36 cellular contexts compared by ENCODE assay signal in the genomic region with DNA sequence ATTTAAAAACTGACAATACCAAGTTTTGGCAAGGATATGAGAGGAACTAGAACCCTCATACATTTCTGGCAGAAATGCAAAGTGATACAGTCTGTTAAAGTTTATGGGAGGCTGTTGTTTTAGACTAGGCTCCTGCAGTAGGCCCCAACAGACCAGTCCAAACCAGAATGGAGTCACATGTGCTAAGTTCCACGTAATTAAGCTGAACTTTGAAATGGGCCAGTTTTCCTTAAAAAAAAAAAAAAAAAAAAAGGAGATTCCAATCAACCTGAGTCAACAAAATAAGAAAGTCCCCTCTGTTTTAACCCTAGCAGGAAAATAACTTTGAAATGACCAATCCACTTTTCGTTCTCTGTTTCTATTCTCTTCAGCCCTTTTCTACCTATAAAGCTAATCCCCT. TPM values are rescaled to one million over a fixed set of nuclear protein-coding genes. Genes with fewer than 3 reads are reported as not detected.
"Had no signal": no experiment of that assay in that cellular context is flagged by ENCODE, and none has a peak within 500 bp of the region (broad histone marks: within the 10 kb centered on the region; RNA-seq: fewer than 3 reads in every experiment).

No MANE protein-coding gene starts in this region.

- H3K4me1 ChIP-seq: adrenal gland, body of pancreas, breast epithelium had no signal

- H3K4me3 ChIP-seq: adrenal gland, body of pancreas, breast epithelium had no signal

- H3K36me3 ChIP-seq: adrenal gland, brain microvascular endothelial cell, breast epithelium had no signal

- ATAC-seq: activated CD8-positive, alpha-beta T cell treated with anti-CD3 and anti-CD28 coated beads for 36 hours; activated naive CD4-positive, alpha-beta T cell treated with anti-CD3 and anti-CD28 coated beads, Interleukin-2, amount 50 U/mL, for 72 hours; activated T-cell treated with anti-CD3 and anti-CD28 coated beads, Interleukin-2, amount 50 U/mL, for 4 hours; activated T-cell treated with anti-CD3 and anti-CD28 coated beads, Interleukin-2, amount 50 U/mL, for 72 hours; activated T-helper 17 cell treated with anti-CD3 and anti-CD28 coated beads, Interleukin-2, amount 50 U/mL, for 72 hours; body of pancreas had no signal

- H3K9me3 ChIP-seq: adrenal gland, body of pancreas, breast epithelium had no signal

- FAIRE-seq: astrocyte, TTC549 had no signal

- H3K27me3 ChIP-seq: body of pancreas, brain microvascular endothelial cell, breast epithelium had no signal

- H3K27ac ChIP-seq: adrenal gland, body of pancreas, brain microvascular endothelial cell, breast epithelium, VCaP had no signal

- DNase-seq: activated B cell treated with CpG ODN at 0.5 μM for 24 hours; activated CD4-positive, alpha-beta memory T cell treated with anti-CD3 and anti-CD28 coated beads for 36 hours; activated CD4-positive, alpha-beta T cell treated with anti-CD3 and anti-CD28 coated beads for 4 hours; activated CD4-positive, alpha-beta T cell treated with anti-CD3 and anti-CD28 coated beads, Interleukin-2, amount 10 ng/mL, durations not matched to agents 24 days and 14 days; activated CD4-positive, alpha-beta T cell treated with anti-CD3 and anti-CD28 coated beads, Interleukin-2, amount 50 U/mL, for 1 hour; activated CD4-positive, alpha-beta T cell treated with anti-CD3 and anti-CD28 coated beads, Interleukin-2, amount 50 U/mL, for 4 hours; activated CD4-positive, CD25-positive, alpha-beta regulatory T cell treated with anti-CD3 and anti-CD28 coated beads, Interleukin-2, amount 50 U/mL, for 72 hours; activated CD8-positive, alpha-beta memory T cell treated with anti-CD3 and anti-CD28 coated beads, Interleukin-2, amount 50 U/mL, for 4 hours; activated CD8-positive, alpha-beta T cell treated with anti-CD3 and anti-CD28 coated beads for 36 hours; activated effector memory CD4-positive, alpha-beta T cell treated with anti-CD3 and anti-CD28 coated beads, Interleukin-2, amount 50 U/mL, for 16 hours; activated gamma-delta T cell treated with Interleukin-2 at 50 U/mL for 16 hours; activated naive CD4-positive, alpha-beta T cell; activated naive CD4-positive, alpha-beta T cell treated with anti-CD3 and anti-CD28 coated beads for 36 hours; activated naive CD4-positive, alpha-beta T cell treated with anti-CD3 and anti-CD28 coated beads, Interleukin-2, amount 50 U/mL, for 16 hours; activated naive CD8-positive, alpha-beta T cell treated with anti-CD3 and anti-CD28 coated beads for 36 hours; activated T-cell treated with anti-CD3 and anti-CD28 coated beads for 4 hours; activated T-cell treated with anti-CD3 and anti-CD28 coated beads, Interleukin-2, amount 50 U/mL, for 1 hour; activated T-cell treated with anti-CD3 and anti-CD28 coated beads, Interleukin-2, amount 50 U/mL, for 4 hours; activated T-cell treated with anti-CD3 and anti-CD28 coated beads, Interleukin-2, amount 50 U/mL, for 72 hours; adrenal gland; amniotic stem cell; aorta; body of pancreas; brain microvascular endothelial cell; central memory CD4-positive, alpha-beta T cell; T-helper 2 cell; T-helper 9 cell had no signal

RNA-seq across cellular contexts. Expression of gene IL17F, which starts 26.5 kb away (rescaled TPM):
- total RNA-seq: activated B cell treated with CpG ODN at 0.5 μM for 24 hours; activated CD4-positive, alpha-beta T cell treated with anti-CD3 and anti-CD28 coated beads, Interleukin-2, amount 10 ng/mL, durations not matched to agents 24 days and 14 days; activated naive CD8-positive, alpha-beta T cell treated with anti-CD3 and anti-CD28 coated beads for 36 hours; activated T-helper 1 cell treated with anti-CD3 and anti-CD28 coated beads, Interleukin-12 subunit alpha, Interleukin-12 subunit beta, Interleukin-2, Interleukin-4 antibody, amounts not matched to agents 30 ng/mL and 10 ng/mL and 1 ng/mL, durations not matched to agents 14 hours and 24 hours and 36 hours; adrenal gland; aorta; astrocyte; body of pancreas; breast epithelium; cardiac septum; cerebellum had no signal
- polyA plus RNA-seq: adrenal gland, aorta had no signal

RNA-seq across cellular contexts. Expression of gene IL17A, which starts 31.6 kb away (rescaled TPM):
- total RNA-seq: activated B cell treated with CpG ODN at 0.5 μM for 24 hours; activated CD4-positive, alpha-beta T cell treated with anti-CD3 and anti-CD28 coated beads, Interleukin-2, amount 10 ng/mL, durations not matched to agents 24 days and 14 days; activated CD8-positive, alpha-beta T cell treated with anti-CD3 and anti-CD28 coated beads for 36 hours; activated naive CD8-positive, alpha-beta T cell treated with anti-CD3 and anti-CD28 coated beads for 36 hours; activated T-helper 1 cell treated with anti-CD3 and anti-CD28 coated beads, Interleukin-12 subunit alpha, Interleukin-12 subunit beta, Interleukin-2, Interleukin-4 antibody, amounts not matched to agents 30 ng/mL and 10 ng/mL and 1 ng/mL, durations not matched to agents 14 hours and 24 hours and 36 hours; adrenal gland; aorta; astrocyte; body of pancreas; breast epithelium; cardiac septum; cerebellum had no signal
- polyA plus RNA-seq: adrenal gland, aorta had no signal
